16 cellular contexts compared by ENCODE assay signal in genomic region chr22:27602390-27602789, GRCh38.
DNase-seq lines count a peak whose midpoint lies in the region; ATAC-seq and TF ChIP-seq lines count a peak whose summit lies in the region.
"Had no signal": no experiment of that assay in that cellular context is flagged by ENCODE, and none has a peak within 500 bp of the region (broad histone marks: within the 10 kb centered on the region; RNA-seq: fewer than 3 reads in every experiment).

No MANE protein-coding gene starts in this region.

- H3T11ph ChIP-seq in H9 (ENCODE audit: low read length) = no peak overlapping the region

- no peaks in the 10 kb centered on the region for H4K20me1 ChIP-seq in BLaER1
- H4K20me1 ChIP-seq in H9 (ENCODE audit: control insufficient read depth, insufficient read depth, insufficient read length) = no peaks in the 10 kb centered on the region

- H3K79me2 ChIP-seq in H9 (ENCODE audit: insufficient read depth, low read length) = no peaks in the 10 kb centered on the region

- no peak for ATAC-seq in GM19397 (IDR thresholded peaks at IDR 0.05; ENCODE audit: unreplicated experiment)
- ATAC-seq: Right ventricle myocardium inferior had no signal

- no peak overlapping the region; a peak in 1 of 7 replicates for H3K27ac Mint-ChIP-seq in H9
- H3K27ac Mint-ChIP-seq in glutamatergic neuron (ENCODE audit: unreplicated experiment) = no peak overlapping the region
- H3K27ac Mint-ChIP-seq in T-helper 2 cell treated with Interferon-gamma antibody and Interleukin-4, amounts not matched to agents 5 μg/mL and 100 μg/mL, for 36 hours = no peak overlapping the region

- no peak overlapping the region for H3K23ac ChIP-seq in H9 (ENCODE audit: insufficient read length, low read depth, low read length)

- no peak overlapping the region for H2BK120ac ChIP-seq in H9 (ENCODE audit: low read depth, low read length, poor library complexity, severe bottlenecking)

- no peak for TF ChIP-seq POLR2A in lower leg skin (IDR thresholded peaks at IDR 0.05)

- H3K4me3 Mint-ChIP-seq in H9 (no peak overlapping the region), glutamatergic neuron (ENCODE audit: unreplicated experiment) (no peak overlapping the region)
- no peak overlapping the region for H3K4me3 Mint-ChIP-seq in T-helper 2 cell treated with Interferon-gamma antibody and Interleukin-4, amounts not matched to agents 5 μg/mL and 100 μg/mL, for 36 hours

- no peak overlapping the region for H3K4ac ChIP-seq in H9 (ENCODE audit: low read depth, low read length)

- H2BK20ac ChIP-seq in H9 (ENCODE audit: low read depth, low read length, poor library complexity, severe bottlenecking) = no peak overlapping the region

- no peaks in the 10 kb centered on the region for H3K36me3 ChIP-seq in BLaER1

- H3K27me3 Mint-ChIP-seq in H9 (ENCODE audit: low read depth) (peaks cover 13% of the 10 kb centered on the region), glutamatergic neuron (ENCODE audit: unreplicated experiment) (peaks cover 4% of the 10 kb centered on the region)
- H3K27me3 Mint-ChIP-seq in T-helper 2 cell treated with Interferon-gamma antibody and Interleukin-4, amounts not matched to agents 5 μg/mL and 100 μg/mL, for 36 hours (ENCODE audit: low read depth) = no peaks in the 10 kb centered on the region

- no peak for TF ChIP-seq CTCF in H9 (conservative IDR thresholded peaks at IDR 0.05)
- no peak for TF ChIP-seq CTCF in glutamatergic neuron (IDR thresholded peaks at IDR 0.05; ENCODE audit: partially characterized antibody, unreplicated experiment)
- no peak for TF ChIP-seq CTCF in lower leg skin (IDR thresholded peaks at IDR 0.05)

- no peak overlapping the region for H3K56ac ChIP-seq in H9 (ENCODE audit: insufficient read length, low read depth, low read length)

- H3K27me3 ChIP-seq in BLaER1 (no peaks in the 10 kb centered on the region), H9 (ENCODE audit: insufficient read depth, low read length) (no peaks in the 10 kb centered on the region)

- no peak overlapping the region for H2BK12ac ChIP-seq in H9 (ENCODE audit: insufficient read length, low read depth, low read length)

- no peak overlapping the region for H4K5ac ChIP-seq in H9 (ENCODE audit: insufficient read length, low read depth, low read length)

- H3K4me2 ChIP-seq in BLaER1 (peak overlapping the region; percentile 8; the same call in 1 of the 2 replicates), H9 (ENCODE audit: insufficient read depth, insufficient read length, low read length) (no peak overlapping the region)

- no peak overlapping the region for H3K9ac ChIP-seq in BLaER1
- H3K9ac ChIP-seq in H9 (ENCODE audit: extremely low read depth, insufficient read length, low read length) = no peak overlapping the region

- no peak overlapping the region for H2BK5ac ChIP-seq in H9 (ENCODE audit: insufficient read length, low read length)

- H3K9me3 Mint-ChIP-seq in H9 = no peaks in the 10 kb centered on the region
- no peaks in the 10 kb centered on the region for H3K9me3 Mint-ChIP-seq in glutamatergic neuron (ENCODE audit: unreplicated experiment)
- H3K9me3 Mint-ChIP-seq in T-helper 2 cell treated with Interferon-gamma antibody and Interleukin-4, amounts not matched to agents 5 μg/mL and 100 μg/mL, for 36 hours = no peaks in the 10 kb centered on the region

- WGBS in H9 (ENCODE audit: extremely low coverage, insufficient read length, low lambda C conversion rate) = no CpG with 5 or more reads among the region's 6 CpGs
- 62 to 64% methylated on average over 6 of the region's 6 CpGs for WGBS in lower leg skin, 2 donors

- no peaks in the 10 kb centered on the region; a peak in 1 of 7 replicates for H3K36me3 Mint-ChIP-seq in H9 (ENCODE audit: insufficient read depth in 1 of 3, low read depth in 3 of 3)
- no peaks in the 10 kb centered on the region for H3K36me3 Mint-ChIP-seq in glutamatergic neuron (ENCODE audit: unreplicated experiment)
- H3K36me3 Mint-ChIP-seq in T-helper 2 cell treated with Interferon-gamma antibody and Interleukin-4, amounts not matched to agents 5 μg/mL and 100 μg/mL, for 36 hours (ENCODE audit: low read depth) = no peaks in the 10 kb centered on the region

- no peak overlapping the region for H4K91ac ChIP-seq in H9 (ENCODE audit: insufficient read length, low read depth, low read length)

- in situ Hi-C loops in SK-MEL-5 (cut with HindIII; ENCODE audit: low pct_unique_long_range_greater_than_20kb, low sequenced_read_pairs) = no loop called here

- no peaks in the 10 kb centered on the region for H3K23me2 ChIP-seq in H9 (ENCODE audit: insufficient read length, low read depth, low read length, poor library complexity, severe bottlenecking)

- H3K14ac ChIP-seq in H9 (ENCODE audit: insufficient read depth, low read length) = no peak overlapping the region

- H3K9me3 ChIP-seq in BLaER1 (no peaks in the 10 kb centered on the region), H9 (ENCODE audit: control insufficient read depth, low read depth, low read length) (no peaks in the 10 kb centered on the region)

- H3K4me1 Mint-ChIP-seq in H9 (peaks cover 0 to 27% of the 10 kb centered on the region in 2 experiments; a peak in 2 of 4 replicates), glutamatergic neuron (ENCODE audit: low read depth, unreplicated experiment) (no peaks in the 10 kb centered on the region)
- no peaks in the 10 kb centered on the region for H3K4me1 Mint-ChIP-seq in T-helper 2 cell treated with Interferon-gamma antibody and Interleukin-4, amounts not matched to agents 5 μg/mL and 100 μg/mL, for 36 hours (ENCODE audit: low read depth)

- intact Hi-C loops in lower leg skin (cut with DNase I; ENCODE audit: low total_unique reads) = no loop called here

- no peak overlapping the region for H4K8ac ChIP-seq in H9 (replicated peaks; ENCODE audit: insufficient read length, low read depth, low read length)

- peaks cover 30% of the 10 kb centered on the region for H3K4me1 ChIP-seq in BLaER1
- no peaks in the 10 kb centered on the region for H3K4me1 ChIP-seq in H9 (ENCODE audit: insufficient read depth, low read length)

- H3K27ac ChIP-seq in BLaER1 = no peak overlapping the region
- no peak overlapping the region for H3K27ac ChIP-seq in H9 (ENCODE audit: insufficient read length, low read depth, low read length)
- H3K27ac ChIP-seq: C4-2B had no signal

- DNase-seq in H9 (peak; percentile 58), SK-MEL-5 (ENCODE audit: low read depth, low spot score) (peak; percentile 17), glutamatergic neuron (peak; percentile 10), lower leg skin (ENCODE audit: low spot score in 2 of 2) (no peak), A172 (ENCODE audit: low spot score) (no peak)
- DNase-seq in T-helper 2 cell treated with Interferon-gamma antibody and Interleukin-4, amounts not matched to agents 5 μg/mL and 100 μg/mL, for 36 hours (ENCODE audit: low spot score) = no peak
- DNase-seq: 8988T, Calu3, NCI-H1048, NCI-H2107, NCI-H226, NCI-H69 had no signal

- no peak overlapping the region for H2AK5ac ChIP-seq in H9 (ENCODE audit: insufficient read length, low read length)

- no peak overlapping the region for H3K18ac ChIP-seq in H9 (ENCODE audit: insufficient read length, low read depth, low read length)

- no peak overlapping the region for H2AFZ ChIP-seq in H9 (ENCODE audit: low read length)

- no peak overlapping the region for H2BK15ac ChIP-seq in H9 (ENCODE audit: low read depth, low read length)

- no peaks in the 10 kb centered on the region for H3K79me1 ChIP-seq in H9 (ENCODE audit: insufficient read depth, low read depth, low read length, poor library complexity, severe bottlenecking)

- H3K4me3 ChIP-seq in BLaER1 (no peak overlapping the region), lower leg skin (ENCODE audit: low read depth, poor library complexity, severe bottlenecking) (no peak overlapping the region)

Comparison
In these comparisons a context has a peak if more than half of its experiments do, and no peak if none do; other contexts are left out.
1. DNase-seq: peak in H9 (single experiment), SK-MEL-5 (single experiment) and glutamatergic neuron (single experiment); none in lower leg skin (0 of 2), T-helper 2 cell treated with Interferon-gamma antibody and Interleukin-4, amounts not matched to agents 5 μg/mL and 100 μg/mL, for 36 hours (single experiment) and A172 (single experiment).